Comparison of ENCODE assay signal across 8 cellular contexts in the genomic region with DNA sequence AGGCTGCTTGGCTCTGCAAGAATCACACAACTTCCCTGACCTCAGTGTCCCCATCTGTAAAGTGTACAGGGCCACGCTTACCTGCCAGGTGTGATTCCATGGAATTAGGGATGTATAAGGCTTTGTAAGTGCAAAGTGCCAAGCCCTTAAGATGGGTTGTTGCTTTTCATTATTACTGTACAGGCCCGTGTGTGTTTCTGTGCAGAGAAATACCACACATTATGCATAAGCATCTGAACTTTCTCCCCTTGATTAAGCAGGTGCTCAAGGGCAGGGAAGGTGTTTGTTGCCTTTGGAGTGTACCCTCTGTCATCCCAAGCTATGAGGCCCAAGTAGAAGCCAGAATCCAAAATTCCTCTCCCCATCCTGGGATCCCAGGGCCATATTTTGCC. TPM values are rescaled to one million over a fixed set of nuclear protein-coding genes. Genes with fewer than 3 reads are reported as not detected.
DNase-seq lines count a peak whose midpoint lies in the region; ATAC-seq and TF ChIP-seq lines count a peak whose summit lies in the region.
"Had no signal": no experiment of that assay in that cellular context is flagged by ENCODE, and none has a peak within 500 bp of the region (broad histone marks: within the 10 kb centered on the region; RNA-seq: fewer than 3 reads in every experiment).

No MANE protein-coding gene starts in this region.

- H3K9me3 ChIP-seq in mesenchymal stem cell (ENCODE audit: control insufficient read depth, low read length) (no peaks in the 10 kb centered on the region), neural progenitor cell (ENCODE audit: low read depth) (no peaks in the 10 kb centered on the region)
- H3K9me3 ChIP-seq: adrenal gland had no signal

- H3K4me1 ChIP-seq in mesenchymal stem cell (ENCODE audit: control insufficient read depth, insufficient read depth, low read depth, low read length) = peaks cover 14% of the 10 kb centered on the region
- no peaks in the 10 kb centered on the region for H3K4me1 ChIP-seq in neural progenitor cell
- H3K4me1 ChIP-seq: adrenal gland had no signal

- H3K27me3 Mint-ChIP-seq in neural progenitor cell (ENCODE audit: insufficient read depth, low read depth) = peaks cover 4% of the 10 kb centered on the region

- peak overlapping the region; percentile 49 for H2AK5ac ChIP-seq in mesenchymal stem cell (ENCODE audit: low read length, severe bottlenecking)

- no peaks in the 10 kb centered on the region for H3K79me1 ChIP-seq in mesenchymal stem cell (replicated peaks; ENCODE audit: low read length, poor library complexity, severe bottlenecking)

- H3K36me3 Mint-ChIP-seq in neural progenitor cell = no peaks in the 10 kb centered on the region

- peak overlapping the region; percentile 3 for H2BK5ac ChIP-seq in mesenchymal stem cell (ENCODE audit: low read depth, low read length, poor library complexity, severe bottlenecking)

- no peaks in the 10 kb centered on the region for H3F3A ChIP-seq in neural progenitor cell (ENCODE audit: low read depth)

- H3K18ac ChIP-seq in mesenchymal stem cell (ENCODE audit: low read depth in 1 of 2, low read length in 2 of 2) = no peak overlapping the region

- H3K27ac Mint-ChIP-seq in neural progenitor cell = no peak overlapping the region

- H3K4ac ChIP-seq in mesenchymal stem cell (ENCODE audit: low read depth in 1 of 2, low read length in 2 of 2) = no peak overlapping the region

- no peak overlapping the region for H4K91ac ChIP-seq in mesenchymal stem cell (ENCODE audit: low read length)

- H2BK15ac ChIP-seq in mesenchymal stem cell (ENCODE audit: low read depth, poor library complexity, severe bottlenecking) = no peak overlapping the region

- no peak overlapping the region for H2BK12ac ChIP-seq in mesenchymal stem cell (ENCODE audit: low read length in 2 of 2)

- peak overlapping the region in 1 of 2 experiments; percentile 26 for H3K4me3 ChIP-seq in mesenchymal stem cell (ENCODE audit: insufficient read depth in 1 of 2, low read depth in 1 of 2, low read length in 2 of 2)
- no peak overlapping the region for H3K4me3 ChIP-seq in neural progenitor cell
- H3K4me3 ChIP-seq: adrenal gland had no signal

- H3K27me3 ChIP-seq in mesenchymal stem cell (ENCODE audit: control insufficient read depth in 1 of 2, insufficient read depth in 1 of 2, low read length in 2 of 2) (no peaks in the 10 kb centered on the region), neural progenitor cell (peaks cover 12% of the 10 kb centered on the region)
- H3K27me3 ChIP-seq: adrenal gland had no signal

- no peak overlapping the region for H4K8ac ChIP-seq in mesenchymal stem cell (ENCODE audit: low read length)

- no CpG with 5 or more reads among the region's 2 CpGs for WGBS in mesenchymal stem cell

- TF ChIP-seq CTCF in neural progenitor cell (IDR thresholded peaks at IDR 0.05) = no peak

- H3K4me3 Mint-ChIP-seq in neural progenitor cell = no peak overlapping the region

- ATAC-seq in GM18873 (IDR thresholded peaks at IDR 0.05; ENCODE audit: low FRiP score, unreplicated experiment) (peak; percentile 11), GM21576 (IDR thresholded peaks at IDR 0.05; ENCODE audit: unreplicated experiment) (peak; percentile 25), HG03354 (IDR thresholded peaks at IDR 0.05; ENCODE audit: poor library complexity, severe bottlenecking, unreplicated experiment) (peak; percentile 35), HG03039 (IDR thresholded peaks at IDR 0.05; ENCODE audit: unreplicated experiment) (no peak)

- no peak overlapping the region for H3K23ac ChIP-seq in mesenchymal stem cell (ENCODE audit: low read length in 2 of 2)

- DNase-seq in mesenchymal stem cell (no peak), pons (ENCODE audit: low spot score) (no peak), neural progenitor cell (ENCODE audit: low spot score) (no peak)

- H4K20me1 ChIP-seq in neural progenitor cell (ENCODE audit: low read depth) = no peaks in the 10 kb centered on the region

- peak overlapping the region; percentile 55 for H3K9ac ChIP-seq in mesenchymal stem cell (ENCODE audit: low read length)
- no peak overlapping the region for H3K9ac ChIP-seq in neural progenitor cell

- H2AFZ ChIP-seq in mesenchymal stem cell (ENCODE audit: low read depth, low read length) (no peak overlapping the region), neural progenitor cell (replicated peaks) (no peak overlapping the region)

- no peak overlapping the region for H3K14ac ChIP-seq in mesenchymal stem cell (ENCODE audit: low read length in 2 of 2)

- H3K36me3 ChIP-seq in mesenchymal stem cell (ENCODE audit: control insufficient read depth in 1 of 2, insufficient read depth in 2 of 2, low read depth in 1 of 2, low read length in 2 of 2) (no peaks in the 10 kb centered on the region), neural progenitor cell (no peaks in the 10 kb centered on the region)
- H3K36me3 ChIP-seq: adrenal gland had no signal

- no peaks in the 10 kb centered on the region for H3K9me3 Mint-ChIP-seq in neural progenitor cell

- H3K79me2 ChIP-seq in neural progenitor cell (ENCODE audit: low read depth) = no peaks in the 10 kb centered on the region

- H3K27ac ChIP-seq in mesenchymal stem cell (ENCODE audit: low read length, poor library complexity, severe bottlenecking) (no peak overlapping the region), neural progenitor cell (no peak overlapping the region)
- H3K27ac ChIP-seq: adrenal gland had no signal

- H2BK120ac ChIP-seq in mesenchymal stem cell (ENCODE audit: low read depth, low read length) = no peak overlapping the region

- no peaks in the 10 kb centered on the region for H3K4me1 Mint-ChIP-seq in neural progenitor cell

- no peak overlapping the region for H3K4me2 ChIP-seq in mesenchymal stem cell (ENCODE audit: low read length, poor library complexity, severe bottlenecking)
- H3K4me2 ChIP-seq in neural progenitor cell = no peak overlapping the region

RNA-seq across cellular contexts. Expression of gene HRH1, which starts 13.6 kb away (rescaled TPM):
- 2.7 TPM for polyA plus RNA-seq in mesenchymal stem cell (2013, experiment 1 of 2)
- 2.5 TPM for polyA plus RNA-seq in mesenchymal stem cell (2013, experiment 2 of 2)
- 0.09 and 0.19 TPM in 2 replicates for total RNA-seq in neural progenitor cell (ENCODE audit: low replicate concordance)
